1 cellular context compared by ENCODE assay signal in genomic region chr6:43171284-43172126, GRCh38.
TF ChIP-seq lines count a peak whose summit lies in the region.

No MANE protein-coding gene starts in this region.

TF ChIP-seq in A549, 52 proteins besides CTCF, POLR2A, EP300 and RAD21 (continued from another document):
- TF ChIP-seq, protein P1, sequence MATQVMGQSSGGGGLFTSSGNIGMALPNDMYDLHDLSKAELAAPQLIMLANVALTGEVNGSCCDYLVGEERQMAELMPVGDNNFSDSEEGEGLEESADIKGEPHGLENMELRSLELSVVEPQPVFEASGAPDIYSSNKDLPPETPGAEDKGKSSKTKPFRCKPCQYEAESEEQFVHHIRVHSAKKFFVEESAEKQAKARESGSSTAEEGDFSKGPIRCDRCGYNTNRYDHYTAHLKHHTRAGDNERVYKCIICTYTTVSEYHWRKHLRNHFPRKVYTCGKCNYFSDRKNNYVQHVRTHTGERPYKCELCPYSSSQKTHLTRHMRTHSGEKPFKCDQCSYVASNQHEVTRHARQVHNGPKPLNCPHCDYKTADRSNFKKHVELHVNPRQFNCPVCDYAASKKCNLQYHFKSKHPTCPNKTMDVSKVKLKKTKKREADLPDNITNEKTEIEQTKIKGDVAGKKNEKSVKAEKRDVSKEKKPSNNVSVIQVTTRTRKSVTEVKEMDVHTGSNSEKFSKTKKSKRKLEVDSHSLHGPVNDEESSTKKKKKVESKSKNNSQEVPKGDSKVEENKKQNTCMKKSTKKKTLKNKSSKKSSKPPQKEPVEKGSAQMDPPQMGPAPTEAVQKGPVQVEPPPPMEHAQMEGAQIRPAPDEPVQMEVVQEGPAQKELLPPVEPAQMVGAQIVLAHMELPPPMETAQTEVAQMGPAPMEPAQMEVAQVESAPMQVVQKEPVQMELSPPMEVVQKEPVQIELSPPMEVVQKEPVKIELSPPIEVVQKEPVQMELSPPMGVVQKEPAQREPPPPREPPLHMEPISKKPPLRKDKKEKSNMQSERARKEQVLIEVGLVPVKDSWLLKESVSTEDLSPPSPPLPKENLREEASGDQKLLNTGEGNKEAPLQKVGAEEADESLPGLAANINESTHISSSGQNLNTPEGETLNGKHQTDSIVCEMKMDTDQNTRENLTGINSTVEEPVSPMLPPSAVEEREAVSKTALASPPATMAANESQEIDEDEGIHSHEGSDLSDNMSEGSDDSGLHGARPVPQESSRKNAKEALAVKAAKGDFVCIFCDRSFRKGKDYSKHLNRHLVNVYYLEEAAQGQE (IDR thresholded peaks at IDR 0.05) = no peak
- TF ChIP-seq ZC3H11A (IDR thresholded peaks at IDR 0.05) = no peak
- TF ChIP-seq ZNF302 (CRISPR knock-in tag; IDR thresholded peaks at IDR 0.05) = no peak
- TF ChIP-seq CHD2 (IDR thresholded peaks at IDR 0.05; ENCODE audit: low read length, partially characterized antibody) = no peak
- TF ChIP-seq RCOR1 (IDR thresholded peaks at IDR 0.05; ENCODE audit: low read depth, low read length) = no peak
- TF ChIP-seq, protein P2, sequence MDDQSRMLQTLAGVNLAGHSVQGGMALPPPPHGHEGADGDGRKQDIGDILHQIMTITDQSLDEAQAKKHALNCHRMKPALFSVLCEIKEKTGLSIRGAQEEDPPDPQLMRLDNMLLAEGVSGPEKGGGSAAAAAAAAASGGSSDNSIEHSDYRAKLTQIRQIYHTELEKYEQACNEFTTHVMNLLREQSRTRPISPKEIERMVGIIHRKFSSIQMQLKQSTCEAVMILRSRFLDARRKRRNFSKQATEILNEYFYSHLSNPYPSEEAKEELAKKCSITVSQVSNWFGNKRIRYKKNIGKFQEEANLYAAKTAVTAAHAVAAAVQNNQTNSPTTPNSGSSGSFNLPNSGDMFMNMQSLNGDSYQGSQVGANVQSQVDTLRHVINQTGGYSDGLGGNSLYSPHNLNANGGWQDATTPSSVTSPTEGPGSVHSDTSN (IDR thresholded peaks at IDR 0.05) = no peak; the same call in 1 of the 2 replicates
- TF ChIP-seq HMGXB4 (CRISPR knock-in tag; IDR thresholded peaks at IDR 0.05; ENCODE audit: borderline replicate concordance) = peak; percentile 15; the same call in 1 of the 2 replicates
- no peak for TF ChIP-seq RARB (CRISPR knock-in tag; IDR thresholded peaks at IDR 0.05)
- no peak for TF ChIP-seq GATA3 (IDR thresholded peaks at IDR 0.05; ENCODE audit: borderline replicate concordance)
- TF ChIP-seq CBX8 (IDR thresholded peaks at IDR 0.05) = no peak
- TF ChIP-seq NPAS2 (CRISPR knock-in tag; IDR thresholded peaks at IDR 0.05; ENCODE audit: borderline replicate concordance) = no peak
- no peak for TF ChIP-seq HOXA7 (CRISPR knock-in tag; IDR thresholded peaks at IDR 0.05)
- no peak for TF ChIP-seq ELK1 (IDR thresholded peaks at IDR 0.05; ENCODE audit: low read depth, low read length)
- TF ChIP-seq HEYL (CRISPR knock-in tag; IDR thresholded peaks at IDR 0.05) = no peak
- TF ChIP-seq SMC3 (IDR thresholded peaks at IDR 0.05) = 0 out of 3 replicates have a peak, but pooled peaks have one; percentile 13
- no peak for TF ChIP-seq FOSL2 (IDR thresholded peaks at IDR 0.05)
- no peak for TF ChIP-seq FOSL2 (CRISPR knock-in tag; IDR thresholded peaks at IDR 0.05)
- no peak for TF ChIP-seq NR3C1 (IDR thresholded peaks at IDR 0.05)
